ENCODE assay signal across 8 cellular contexts in genomic region chr4:158496030-158496741, GRCh38. TPM values are rescaled to one million over a fixed set of nuclear protein-coding genes. Genes with fewer than 3 reads are reported as not detected.
DNase-seq lines count a peak whose midpoint lies in the region; ATAC-seq, FAIRE-seq and TF ChIP-seq lines count a peak whose summit lies in the region.

No MANE protein-coding gene starts in this region.

- TF ChIP-seq CTCF in PC-3 (conservative IDR thresholded peaks at IDR 0.05; ENCODE audit: low read depth, low read length) (peak; percentile 62), endothelial cell (IDR thresholded peaks at IDR 0.05; ENCODE audit: unreplicated experiment) (peak; percentile 75), spleen (IDR thresholded peaks at IDR 0.05 in 8 of 11, conservative IDR thresholded peaks at IDR 0.05 in 3 of 11) (peak in 5 of 11 experiments; percentile 36 to 61 (median 46))

- H3K9me3 ChIP-seq in PC-3 (ENCODE audit: low read length) = no peaks in the 10 kb centered on the region
- H3K9me3 ChIP-seq in trophoblast cell (ENCODE audit: insufficient read depth, low read depth, low read length) = no peaks in the 10 kb centered on the region
- peaks cover 0 to 3% (median 0%) of the 10 kb centered on the region in 8 donors for H3K9me3 ChIP-seq in spleen

- ATAC-seq in PC-3 (no peak), HG02571 (IDR thresholded peaks at IDR 0.05; ENCODE audit: unreplicated experiment) (no peak)

- H4K12ac ChIP-seq in trophoblast cell (ENCODE audit: low read depth, low read length) = no peak overlapping the region

- no peak overlapping the region for H4K8ac ChIP-seq in trophoblast cell (ENCODE audit: low read depth, low read length)

- H3K79me2 ChIP-seq in PC-3 (ENCODE audit: low read length) (no peaks in the 10 kb centered on the region), trophoblast cell (ENCODE audit: control insufficient read depth, insufficient read depth, low read length, poor library complexity) (no peaks in the 10 kb centered on the region)

- no peak overlapping the region for H2BK120ac ChIP-seq in trophoblast cell (ENCODE audit: insufficient read depth, low read length, poor library complexity)

- no peaks in the 10 kb centered on the region for H3F3A ChIP-seq in PC-3 (ENCODE audit: low read length, unreplicated experiment)

- H3K9ac ChIP-seq in PC-3 (ENCODE audit: low read length) = no peak overlapping the region
- no peak overlapping the region for H3K9ac ChIP-seq in trophoblast cell (ENCODE audit: low read length)

- H4K91ac ChIP-seq in trophoblast cell (ENCODE audit: low read depth, low read length) = no peak overlapping the region

- H3K9me2 ChIP-seq in PC-3 (replicated peaks; ENCODE audit: low read length) = no peaks in the 10 kb centered on the region

- no peak for TF ChIP-seq POLR2A in spleen (IDR thresholded peaks at IDR 0.05)

- H3K9me3 Mint-ChIP-seq in endothelial cell (ENCODE audit: unreplicated experiment) = no peaks in the 10 kb centered on the region

- peak; percentile 37 for FAIRE-seq in GM19239 (lab: Jason Lieb, UNC)

- no peak overlapping the region for H3K4me3 ChIP-seq in PC-3 (ENCODE audit: low read length)
- H3K4me3 ChIP-seq in trophoblast cell (ENCODE audit: low read depth, low read length) = no peak overlapping the region
- H3K4me3 ChIP-seq in spleen = no peak overlapping the region

- DNase-seq in AG08396 (ENCODE audit: low spot score) = peak; percentile 5
- no peak for DNase-seq in GM19239 (ENCODE audit: insufficient read length, low spot score)
- DNase-seq in PC-3 = peak; percentile 58
- peak; percentile 77 for DNase-seq in endothelial cell (ENCODE audit: low spot score)
- DNase-seq in trophoblast cell = peak; percentile 7 to 59
- no peak for DNase-seq in H4 (ENCODE audit: low spot score)
- DNase-seq in spleen = no peak

- no peaks in the 10 kb centered on the region for H4K20me1 ChIP-seq in PC-3 (ENCODE audit: low read length)

- H3K4me1 ChIP-seq in PC-3 (ENCODE audit: insufficient read depth, low read length) (no peaks in the 10 kb centered on the region), trophoblast cell (ENCODE audit: control insufficient read depth in 1 of 2, insufficient read depth in 2 of 2, low read length in 2 of 2) (no peaks in the 10 kb centered on the region), spleen (no peaks in the 10 kb centered on the region)

- H3K27ac ChIP-seq in PC-3 (ENCODE audit: low read length) = no peak overlapping the region
- no peak overlapping the region for H3K27ac ChIP-seq in trophoblast cell (ENCODE audit: low read depth, low read length)
- H3K27ac ChIP-seq in spleen = no peak overlapping the region

- no peaks in the 10 kb centered on the region for H3K27me3 ChIP-seq in PC-3 (ENCODE audit: low read length)
- no peaks in the 10 kb centered on the region for H3K27me3 ChIP-seq in trophoblast cell (ENCODE audit: insufficient read depth, low read length)
- no peaks in the 10 kb centered on the region for H3K27me3 ChIP-seq in spleen (replicated peaks in 1 of 7)

- H3K27me3 Mint-ChIP-seq in endothelial cell (ENCODE audit: unreplicated experiment) = peaks cover 3% of the 10 kb centered on the region

- H3K79me1 ChIP-seq in trophoblast cell (ENCODE audit: low read length) = no peaks in the 10 kb centered on the region

- H3K4me1 Mint-ChIP-seq in endothelial cell (ENCODE audit: unreplicated experiment) = no peaks in the 10 kb centered on the region

- no peak overlapping the region for H3K4ac ChIP-seq in trophoblast cell (ENCODE audit: low read depth, low read length)

- no peak overlapping the region for H3K14ac ChIP-seq in trophoblast cell (ENCODE audit: low read length)

- H3K18ac ChIP-seq in trophoblast cell (ENCODE audit: low read length) = no peak overlapping the region

- intact Hi-C loops in PC-3 (cut with micrococcal nuclease) (loop anchor here (10.0 kb wide), 1 partner anchor 79 kb away; no protein-coding TSS in a partner anchor), spleen (cut with DNase I; ENCODE audit: low total_unique reads) (no loop called here)

- POLR2A ChIA-PET in PC-3 (lab: Charles Lee; ENCODE audit: unreplicated experiment) = no interaction called here

- no peak overlapping the region for H2AFZ ChIP-seq in PC-3 (ENCODE audit: low read length)
- no peak overlapping the region for H2AFZ ChIP-seq in trophoblast cell (ENCODE audit: insufficient read depth, low read length, poor library complexity)

- H2BK12ac ChIP-seq in trophoblast cell (ENCODE audit: low read length) = no peak overlapping the region

- no peak overlapping the region for H3K4me2 ChIP-seq in PC-3 (ENCODE audit: low read length)
- H3K4me2 ChIP-seq in trophoblast cell (ENCODE audit: low read length) = no peak overlapping the region

- CTCF ChIA-PET in PC-3 (lab: Charles Lee) = interaction anchor here (0.6 kb wide), 1 partner anchor 77 kb away, joined by 5 read pairs; no protein-coding TSS in a partner anchor

- H3K4me3 Mint-ChIP-seq in endothelial cell (ENCODE audit: unreplicated experiment) = no peak overlapping the region

- H3K36me3 Mint-ChIP-seq in endothelial cell (ENCODE audit: low read depth, unreplicated experiment) = no peaks in the 10 kb centered on the region

- H3K27ac Mint-ChIP-seq in endothelial cell (ENCODE audit: unreplicated experiment) = no peak overlapping the region

- H2AK5ac ChIP-seq in trophoblast cell (ENCODE audit: low read length) = no peak overlapping the region

- no TSS peak for BruUV-seq in PC-3 (replicated peaks; lab: Mats Ljungman, UMichigan)

- H3K36me3 ChIP-seq in PC-3 (ENCODE audit: low read depth, low read length) (no peaks in the 10 kb centered on the region), trophoblast cell (ENCODE audit: control insufficient read depth in 1 of 2, insufficient read depth in 2 of 2, low read length in 2 of 2) (no peaks in the 10 kb centered on the region), spleen (no peaks in the 10 kb centered on the region)

- no peak overlapping the region for H3K23ac ChIP-seq in trophoblast cell (ENCODE audit: low read length)

- WGBS in trophoblast cell (ENCODE audit: extremely low coverage, insufficient coverage, insufficient read length) = no CpG with 5 or more reads among the region's 5 CpGs
- WGBS in spleen, 5 donors = 44 to 59% (median 50%) methylated on average over 5 of the region's 5 CpGs

- H2BK5ac ChIP-seq in trophoblast cell (ENCODE audit: low read depth, low read length, poor library complexity) = no peak overlapping the region

RNA-seq across cellular contexts. Expression of gene RXFP1, which starts 25.5 kb away (rescaled TPM):
- total RNA-seq in PC-3 (2014; rRNA removed) (not detected in 2 replicates), endothelial cell (ENCODE audit: unreplicated experiment) (not detected), spleen (under 1 TPM in 5 of 7 donors, not detected in 2; 0.12 to 0.39 (median 0.23) TPM)
- not detected in 2 replicates for polyA plus RNA-seq in trophoblast cell (2013)
- not detected in 2 replicates for total RNA-seq in H4 (2014; rRNA removed; shearing (Covaris generic))
- polyA plus RNA-seq in spleen = under 1 TPM; 0.03 to 0.08 (median 0.04) TPM

Comparison
In these comparisons a context has a peak if more than half of its experiments do, and no peak if none do; other contexts are left out.
1. DNase-seq: peak in AG08396 (single experiment), PC-3 (single experiment), endothelial cell (single experiment) and trophoblast cell (2 of 2); none in GM19239 (single experiment), H4 (single experiment) and spleen (single experiment).